1 cellular context compared by ENCODE assay signal in the genomic region with DNA sequence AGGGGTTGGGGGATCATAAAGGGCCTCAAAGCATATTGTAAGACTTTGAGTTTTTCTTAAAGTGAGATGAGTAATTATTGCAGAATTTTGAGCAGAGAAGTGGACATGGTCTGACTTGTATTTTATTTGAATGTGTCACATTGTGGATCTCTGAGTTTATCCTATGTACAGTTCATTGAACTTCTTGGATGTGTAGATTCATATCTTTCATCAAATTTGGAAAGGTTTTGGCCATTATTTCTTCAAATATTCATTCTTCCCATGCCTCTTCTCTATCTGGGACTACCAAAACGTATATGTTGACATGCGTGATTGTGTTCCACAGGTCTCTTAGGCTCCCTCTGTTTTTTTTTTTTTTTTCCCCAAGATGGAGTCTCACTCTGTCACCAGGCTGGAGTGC.
A peak's percentile ranks its signal among the peaks of the same experiment; 100 is the strongest.
TF ChIP-seq lines count a peak whose summit lies in the region.

No MANE protein-coding gene starts in this region.

TF ChIP-seq in HEK293, 187 proteins besides CTCF, POLR2A, EP300 and RAD21:
- TF ChIP-seq HOXA7 (CRISPR knock-in tag; IDR thresholded peaks at IDR 0.05; ENCODE audit: borderline replicate concordance) = no peak
- TF ChIP-seq ZNF629 (tag by site-specific recombination; IDR thresholded peaks at IDR 0.05) = no peak
- TF ChIP-seq ZNF558 (tag by site-specific recombination; IDR thresholded peaks at IDR 0.05) = peak; percentile 100
